In the genomic region with DNA sequence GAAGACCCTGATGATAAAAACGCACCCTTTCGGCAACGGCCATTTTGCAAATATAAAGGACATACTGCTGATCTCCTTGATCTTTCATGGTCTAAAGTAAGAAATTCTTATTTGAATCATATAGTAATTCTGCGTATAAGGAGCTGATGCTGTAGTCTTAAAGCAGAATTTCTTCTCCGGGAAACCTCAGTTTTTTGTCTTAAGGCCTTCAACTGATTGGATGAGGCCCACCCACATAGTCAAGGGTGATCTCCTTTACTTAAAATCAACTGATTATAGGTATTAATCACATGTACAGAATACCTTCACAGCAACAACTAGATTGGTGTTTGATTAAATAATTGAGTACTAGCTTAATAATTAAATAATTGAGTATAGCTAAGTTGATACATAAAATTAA, we compare ENCODE assay signal across 28 cellular contexts.
"Had no signal": no experiment of that assay in that cellular context is flagged by ENCODE, and none has a peak within 500 bp of the region (broad histone marks: within the 10 kb centered on the region; RNA-seq: fewer than 3 reads in every experiment).

No MANE protein-coding gene starts in this region.

- DNase-seq: colonic mucosa; cortex of kidney; dermis blood vessel endothelial cell; dorsolateral prefrontal cortex; effector CD4-positive, alpha-beta T cell; effector CD8-positive, alpha-beta T cell; effector memory CD4-positive, alpha-beta T cell; effector memory CD8-positive, alpha-beta T cell; endodermal cell; erythroblast; esophagus squamous epithelium; foreskin fibroblast; foreskin keratinocyte; foreskin melanocyte; gastrocnemius medialis; head of caudate nucleus; heart left ventricle; heart right ventricle had no signal

- H3K4me1 Mint-ChIP-seq: endodermal cell had no signal

- H3K4me3 ChIP-seq: colonic mucosa, coronary artery, dorsolateral prefrontal cortex, esophagus muscularis mucosa, esophagus squamous epithelium, gastrocnemius medialis, gastroesophageal sphincter, heart left ventricle, heart right ventricle, hepatocyte had no signal

- H3K36me3 ChIP-seq: colonic mucosa had no signal

- H3K4me3 Mint-ChIP-seq: dendritic cell treated with granulocyte-macrophage colony-stimulating factor and Interleukin-4, amounts not matched to agents 40 ng/mL and 50 ng/mL, for 4 days; effector memory CD8-positive, alpha-beta T cell; endodermal cell had no signal

- H3K4me1 ChIP-seq: colonic mucosa, esophagus muscularis mucosa, esophagus squamous epithelium, gastrocnemius medialis, gastroesophageal sphincter, heart left ventricle, heart right ventricle had no signal

- H2AFZ ChIP-seq: hepatocyte had no signal

- ATAC-seq: effector memory CD8-positive, alpha-beta T cell; esophagus mucosa; foreskin keratinocyte; gastrocnemius medialis; gastroesophageal sphincter; heart left ventricle; heart right ventricle had no signal

- H3K79me2 ChIP-seq: hepatocyte had no signal

- H3K27me3 ChIP-seq: colonic mucosa, esophagus muscularis mucosa, esophagus squamous epithelium, foreskin keratinocyte, gastrocnemius medialis, gastroesophageal sphincter, heart left ventricle, heart right ventricle, hepatocyte had no signal

- H3K27me3 Mint-ChIP-seq: dendritic cell treated with granulocyte-macrophage colony-stimulating factor and Interleukin-4, amounts not matched to agents 40 ng/mL and 50 ng/mL, for 4 days; effector memory CD8-positive, alpha-beta T cell had no signal

- FAIRE-seq: endometrium, endothelial cell of umbilical vein, frontal cortex had no signal

- H3K27ac ChIP-seq: colonic mucosa, coronary artery, dorsolateral prefrontal cortex, epithelial cell of prostate, esophagus muscularis mucosa, esophagus squamous epithelium, foreskin keratinocyte, gastrocnemius medialis, gastroesophageal sphincter, heart left ventricle, heart right ventricle, hepatocyte had no signal

- H3K4me2 ChIP-seq: hepatocyte had no signal

- H3K9me3 ChIP-seq: colonic mucosa, esophagus muscularis mucosa, esophagus squamous epithelium, gastrocnemius medialis, gastroesophageal sphincter, heart left ventricle, heart right ventricle had no signal

- H3K9me3 Mint-ChIP-seq: dendritic cell treated with granulocyte-macrophage colony-stimulating factor and Interleukin-4, amounts not matched to agents 40 ng/mL and 50 ng/mL, for 4 days; effector memory CD8-positive, alpha-beta T cell had no signal

- H3K27ac Mint-ChIP-seq: dendritic cell treated with granulocyte-macrophage colony-stimulating factor and Interleukin-4, amounts not matched to agents 40 ng/mL and 50 ng/mL, for 4 days; effector memory CD8-positive, alpha-beta T cell; endodermal cell had no signal
